In genomic region chr6:111367393-111368088, GRCh38 we compare ENCODE assay signal across 13 cellular contexts.
DNase-seq lines count a peak whose midpoint lies in the region; ATAC-seq, FAIRE-seq and TF ChIP-seq lines count a peak whose summit lies in the region.
"Had no signal": no experiment of that assay in that cellular context is flagged by ENCODE, and none has a peak within 500 bp of the region (broad histone marks: within the 10 kb centered on the region; RNA-seq: fewer than 3 reads in every experiment).

No MANE protein-coding gene starts in this region.

- BruUV-seq in A673 (replicated peaks; lab: Mats Ljungman, UMichigan), result TSS peak; percentile 18
- BruUV-seq in HepG2 (replicated peaks; lab: Mats Ljungman, UMichigan), result no TSS peak

- CTCF ChIA-PET in A673 (lab: Charles Lee), result no interaction called here
- CTCF ChIA-PET in HepG2 (lab: Yijun Ruan, JAX; ENCODE audit: low intra/inter-chr PET ratio, low total read pairs), result no interaction called here

- no peak for TF ChIP-seq EP300 in HepG2 (IDR thresholded peaks at IDR 0.05; ENCODE audit: low read depth in 2 of 2, low read length in 2 of 2)
- no peak for TF ChIP-seq EP300 in HepG2 (CRISPR knock-in tag; IDR thresholded peaks at IDR 0.05; ENCODE audit: borderline replicate concordance)
- TF ChIP-seq EP300 in stomach (IDR thresholded peaks at IDR 0.05), result no peak

- peak; percentile 70 for ATAC-seq in GM18868 (IDR thresholded peaks at IDR 0.05; ENCODE audit: unreplicated experiment)
- peak; percentile 62 for ATAC-seq in HG03175 (IDR thresholded peaks at IDR 0.05; ENCODE audit: unreplicated experiment)
- ATAC-seq in HepG2, result no peak
- no peak for ATAC-seq in sciatic nerve

- POLR2A ChIA-PET in A673 (lab: Charles Lee; ENCODE audit: low non-redundant PET), result no interaction called here
- POLR2A ChIA-PET in HepG2 (lab: Yijun Ruan, JAX), result no interaction called here

- in situ Hi-C loops in HepG2 (cut with HindIII; ENCODE audit: extremely low pct_ligation_motif_present, low pct_unique_long_range_greater_than_20kb), result loop anchor here (25.0 kb wide), 1 partner anchor 270 kb away; no protein-coding TSS in a partner anchor
- in situ Hi-C loops in HAP-1 (cut with MboI; ENCODE audit: low sequenced_read_pairs), result loop anchor here (25.0 kb wide), 1 partner anchor 270 kb away; no protein-coding TSS in a partner anchor

- no peak for TF ChIP-seq POLR2A in HepG2 (IDR thresholded peaks at IDR 0.05; ENCODE audit: insufficient read depth in 1 of 2, low read depth in 2 of 2, low read length in 2 of 2)
- TF ChIP-seq POLR2A in stomach (IDR thresholded peaks at IDR 0.05), result no peak

- H3K27ac ChIP-seq in A673 (ENCODE audit: low read depth, low read length, poor library complexity, severe bottlenecking) (no peak overlapping the region), ascending aorta (peak overlapping the region; percentile 43 to 66), HepG2 (ENCODE audit: extremely low read length, insufficient read depth, low read length) (no peak overlapping the region), stomach (peak overlapping the region in 1 of 5 donors; percentile 15)
- H3K27ac ChIP-seq: parathyroid adenoma, SJCRH30 had no signal

- H3K4me3 ChIP-seq in A673 (ENCODE audit: low read depth, low read length, poor library complexity, severe bottlenecking) (no peak overlapping the region), ascending aorta (peak overlapping the region in 1 of 2 donors; percentile 7), HepG2 (replicated peaks in 1 of 3; ENCODE audit: insufficient read depth in 1 of 3, low read depth in 2 of 3, low read length in 3 of 3) (no peak overlapping the region), stomach (no peak overlapping the region), HAP-1 (no peak overlapping the region)
- H3K4me3 ChIP-seq: SJCRH30 had no signal

- intact Hi-C loops in A673 (cut with micrococcal nuclease; ENCODE audit: unreplicated experiment), result no loop called here
- intact Hi-C loops in ascending aorta (cut with DNase I), result no loop called here
- intact Hi-C loops in HepG2 (cut with micrococcal nuclease; ENCODE audit: unreplicated experiment), result no loop called here
- intact Hi-C loops in stomach (cut with DNase I; ENCODE audit: low total_unique reads), result loop anchor here (10.0 kb wide), 1 partner anchor 277 kb away; no protein-coding TSS in a partner anchor
- intact Hi-C loops in sciatic nerve (cut with DNase I), result no loop called here

- no peak for TF ChIP-seq CTCF in A673 (conservative IDR thresholded peaks at IDR 0.05; ENCODE audit: low read depth, low read length)
- TF ChIP-seq CTCF in ascending aorta (IDR thresholded peaks at IDR 0.05), result no peak
- no peak for TF ChIP-seq CTCF in HepG2 (CRISPR knock-in tag; IDR thresholded peaks at IDR 0.05)
- no peak for TF ChIP-seq CTCF in stomach (IDR thresholded peaks at IDR 0.05)

- DNase-seq in A673 (ENCODE audit: low spot score) (no peak), ascending aorta (ENCODE audit: low spot score in 2 of 2) (no peak), HepG2 (ENCODE audit: low spot score) (no peak), stomach (no peak), HAP-1 (ENCODE audit: low spot score in 2 of 2) (no peak), sciatic nerve (ENCODE audit: low spot score) (no peak)
- DNase-seq: activated CD8-positive, alpha-beta memory T cell treated with anti-CD3 and anti-CD28 coated beads, Interleukin-2, amount 50 U/mL, for 4 hours; NCI-H1105 treated with DMSO at 0.1 percent for 48 hours; SJCRH30; substantia nigra had no signal

- TF ChIP-seq RAD21 in HepG2 (CRISPR knock-in tag; IDR thresholded peaks at IDR 0.05), result no peak

- H4K20me1 ChIP-seq in HepG2 (ENCODE audit: insufficient read depth, low read length), result no peaks in the 10 kb centered on the region

- H3K79me2 ChIP-seq in HepG2 (ENCODE audit: insufficient read depth, low read length), result no peaks in the 10 kb centered on the region
- H3K79me2 ChIP-seq: parathyroid adenoma had no signal

- H3K4me1 ChIP-seq in A673 (ENCODE audit: insufficient read depth, low read length, poor library complexity, severe bottlenecking), result no peaks in the 10 kb centered on the region
- peaks cover 0 to 7% of the 10 kb centered on the region in 2 donors for H3K4me1 ChIP-seq in ascending aorta
- no peaks in the 10 kb centered on the region for H3K4me1 ChIP-seq in HepG2 (ENCODE audit: insufficient read depth, low read length)
- H3K4me1 ChIP-seq in stomach, result peaks cover 0 to 11% (median 2%) of the 10 kb centered on the region in 4 donors
- H3K4me1 ChIP-seq in HAP-1, result no peaks in the 10 kb centered on the region; the same call in 1 of the 2 replicates
- H3K4me1 ChIP-seq: parathyroid adenoma, SJCRH30 had no signal

- peaks cover 15% of the 10 kb centered on the region for H3K36me3 ChIP-seq in A673 (ENCODE audit: insufficient read depth, low read length, poor library complexity, severe bottlenecking)
- H3K36me3 ChIP-seq in ascending aorta, result peaks cover 6 to 8% of the 10 kb centered on the region in 2 donors
- H3K36me3 ChIP-seq in HepG2 (replicated peaks in 1 of 2; ENCODE audit: control insufficient read depth in 1 of 2, insufficient read depth in 2 of 2, low read length in 2 of 2), result peaks cover 1 to 11% of the 10 kb centered on the region in 2 experiments; a peak in 3 of 5 replicates
- H3K36me3 ChIP-seq in stomach, result peaks cover 0 to 32% (median 25%) of the 10 kb centered on the region in 4 donors
- no peaks in the 10 kb centered on the region for H3K36me3 ChIP-seq in HAP-1 (replicated peaks)

- FAIRE-seq in HepG2 (lab: Jason Lieb, UNC), result no peak

- no peak overlapping the region for H2AFZ ChIP-seq in HepG2 (ENCODE audit: low read length)
- H2AFZ ChIP-seq: parathyroid adenoma had no signal

- no peaks in the 10 kb centered on the region for H3K27me3 ChIP-seq in A673 (replicated peaks; ENCODE audit: insufficient read depth, low read depth, low read length, poor library complexity)
- H3K27me3 ChIP-seq in ascending aorta, result no peaks in the 10 kb centered on the region
- no peaks in the 10 kb centered on the region for H3K27me3 ChIP-seq in HepG2 (ENCODE audit: control insufficient read depth in 1 of 2, insufficient read depth in 2 of 2, low read length in 2 of 2)
- H3K27me3 ChIP-seq in stomach, result no peaks in the 10 kb centered on the region
- H3K27me3 ChIP-seq in HAP-1 (ENCODE audit: low read depth), result no peaks in the 10 kb centered on the region
- H3K27me3 ChIP-seq: SJCRH30 had no signal

- H3K9ac ChIP-seq in HepG2 (ENCODE audit: insufficient read depth, low read depth, low read length), result no peak overlapping the region
- H3K9ac ChIP-seq: parathyroid adenoma had no signal

- H3K4me2 ChIP-seq in HepG2 (ENCODE audit: low read depth, low read length), result no peak overlapping the region

- 96% methylated on average over 9 of the region's 9 CpGs for WGBS in HepG2 (ENCODE audit: low lambda C conversion rate)
- WGBS in stomach, 5 donors, result 68 to 86% (median 81%) methylated on average over 9 of the region's 9 CpGs

- H3K9me3 ChIP-seq in A673 (ENCODE audit: low read depth, low read length, poor library complexity, severe bottlenecking), result no peaks in the 10 kb centered on the region
- no peaks in the 10 kb centered on the region for H3K9me3 ChIP-seq in ascending aorta
- no peaks in the 10 kb centered on the region for H3K9me3 ChIP-seq in HepG2 (ENCODE audit: low read length)
- H3K9me3 ChIP-seq in stomach, result no peaks in the 10 kb centered on the region
- H3K9me3 ChIP-seq in HAP-1, result no peaks in the 10 kb centered on the region
- H3K9me3 ChIP-seq: SJCRH30 had no signal

TF ChIP-seq in HepG2, 621 proteins besides CTCF, POLR2A, EP300 and RAD21:
- no peak for TF ChIP-seq ZNF746 (CRISPR knock-in tag; IDR thresholded peaks at IDR 0.05)
- TF ChIP-seq ISX (CRISPR knock-in tag; conservative IDR thresholded peaks at IDR 0.05), result no peak
- no peak for TF ChIP-seq SALL2 (CRISPR knock-in tag; IDR thresholded peaks at IDR 0.05)
- TF ChIP-seq CREB3 (CRISPR knock-in tag; IDR thresholded peaks at IDR 0.05), result no peak
- TF ChIP-seq SRSF4 (IDR thresholded peaks at IDR 0.05; ENCODE audit: low read depth, low read length, poor library complexity, severe bottlenecking), result no peak
- TF ChIP-seq ZNF563 (CRISPR knock-in tag; IDR thresholded peaks at IDR 0.05), result no peak
- TF ChIP-seq TCF7 (IDR thresholded peaks at IDR 0.05; ENCODE audit: low read depth), result no peak
- no peak for TF ChIP-seq PHF21A (CRISPR knock-in tag; IDR thresholded peaks at IDR 0.05)
- no peak for TF ChIP-seq ZNF331 (CRISPR knock-in tag; IDR thresholded peaks at IDR 0.05)
- TF ChIP-seq CHCHD3 (CRISPR knock-in tag; IDR thresholded peaks at IDR 0.05), result no peak
- no peak for TF ChIP-seq AKAP8 (CRISPR knock-in tag; IDR thresholded peaks at IDR 0.05)
- TF ChIP-seq ZNF576 (CRISPR knock-in tag; IDR thresholded peaks at IDR 0.05), result no peak

Comparison
In these comparisons a context has a peak if more than half of its experiments do, and no peak if none do; other contexts are left out.
1. H3K27ac ChIP-seq: peak in ascending aorta (2 of 2); none in A673 (single experiment) and HepG2 (single experiment).
2. ATAC-seq: peak in GM18868 (single experiment) and HG03175 (single experiment); none in HepG2 (single experiment) and sciatic nerve (single experiment).